ENCODE assay signal across 34 cellular contexts in the genomic region with DNA sequence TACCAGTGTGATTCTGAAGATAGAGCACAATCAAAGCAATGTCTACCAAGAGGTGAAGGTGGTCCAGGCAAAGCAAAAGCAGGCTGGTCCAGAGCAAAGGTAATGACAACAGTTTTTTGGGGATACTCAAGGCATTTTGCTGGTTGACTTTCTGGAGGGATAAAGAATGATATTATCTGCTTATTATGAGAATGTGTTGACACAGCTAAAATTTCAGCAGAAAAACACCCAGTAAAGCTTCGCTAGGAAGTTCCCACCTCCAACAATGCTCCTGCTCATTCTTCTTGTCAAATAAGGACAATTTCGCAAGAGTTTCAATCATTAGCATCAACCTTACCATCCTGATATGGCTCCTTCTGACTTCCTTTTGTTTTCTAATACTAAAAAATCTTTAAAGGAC. TPM values are rescaled to one million over a fixed set of nuclear protein-coding genes. Genes with fewer than 3 reads are reported as not detected.
"Had no signal": no experiment of that assay in that cellular context is flagged by ENCODE, and none has a peak within 500 bp of the region (broad histone marks: within the 10 kb centered on the region; RNA-seq: fewer than 3 reads in every experiment).

No MANE protein-coding gene starts in this region.

- H3K9me3 ChIP-seq: ascending aorta, breast epithelium, colonic mucosa, gastrocnemius medialis, heart left ventricle had no signal

- H3K27me3 ChIP-seq: ascending aorta, breast epithelium, cardiac muscle cell, colonic mucosa, gastrocnemius medialis had no signal

- H3K4me1 ChIP-seq: ascending aorta, breast epithelium, colonic mucosa, gastrocnemius medialis, heart left ventricle had no signal

- DNase-seq: activated CD4-positive, alpha-beta memory T cell treated with anti-CD3 and anti-CD28 coated beads for 36 hours; activated CD4-positive, alpha-beta T cell treated with anti-CD3 and anti-CD28 coated beads for 36 hours; activated CD4-positive, CD25-positive, alpha-beta regulatory T cell; activated CD4-positive, CD25-positive, alpha-beta regulatory T cell treated with anti-CD3 and anti-CD28 coated beads, Interleukin-2, amount 50 U/mL, for 72 hours; activated CD8-positive, alpha-beta memory T cell treated with anti-CD3 and anti-CD28 coated beads, Interleukin-2, amount 10 ng/mL, durations not matched to agents 7 days and 5 days; activated CD8-positive, alpha-beta memory T cell treated with anti-CD3 and anti-CD28 coated beads, Interleukin-2, amount 50 U/mL, for 4 hours; activated CD8-positive, alpha-beta T cell treated with anti-CD3 and anti-CD28 coated beads, Interleukin-2, amount 10 ng/mL, durations not matched to agents 7 days and 5 days; activated effector memory CD4-positive, alpha-beta T cell treated with anti-CD3 and anti-CD28 coated beads, Interleukin-2, amount 50 U/mL, for 16 hours; activated naive CD4-positive, alpha-beta T cell treated with anti-CD3 and anti-CD28 coated beads for 36 hours; activated naive CD8-positive, alpha-beta T cell treated with anti-CD3 and anti-CD28 coated beads, Interleukin-2, amount 10 ng/mL, durations not matched to agents 7 days and 5 days; activated T-cell treated with anti-CD3 and anti-CD28 coated beads, Interleukin-2, amount 50 U/mL, for 1 hour; activated T-cell treated with anti-CD3 and anti-CD28 coated beads, Interleukin-2, amount 50 U/mL, for 48 hours; central memory CD4-positive, alpha-beta T cell; cerebellar nuclear complex; colonic mucosa; dorsolateral prefrontal cortex; effector memory CD4-positive, alpha-beta T cell; endodermal cell; foreskin fibroblast; gastrocnemius medialis; glutamatergic neuron; heart left ventricle; T-helper 17 cell; T1000 had no signal

- H3K36me3 ChIP-seq: ascending aorta, breast epithelium, cardiac muscle cell, colonic mucosa, gastrocnemius medialis, heart left ventricle had no signal

- H3K4me3 ChIP-seq: ascending aorta, breast epithelium, cardiac muscle cell, colonic mucosa, dorsolateral prefrontal cortex, gastrocnemius medialis, heart left ventricle had no signal

- ATAC-seq: activated CD4-positive, alpha-beta T cell treated with anti-CD3 and anti-CD28 coated beads for 36 hours; activated CD8-positive, alpha-beta memory T cell treated with anti-CD3 and anti-CD28 coated beads, Interleukin-2, amount 10 ng/mL, durations not matched to agents 7 days and 5 days; activated CD8-positive, alpha-beta T cell treated with anti-CD3 and anti-CD28 coated beads, Interleukin-2, amount 10 ng/mL, durations not matched to agents 7 days and 5 days; activated naive CD4-positive, alpha-beta T cell treated with anti-CD3 and anti-CD28 coated beads, Interleukin-2, amount 50 U/mL, for 72 hours; esophagus mucosa; gastrocnemius medialis; heart left ventricle; T-helper 17 cell had no signal

- H3K27ac ChIP-seq: ascending aorta, breast epithelium, cardiac muscle cell, colonic mucosa, dorsolateral prefrontal cortex, gastrocnemius medialis, heart left ventricle had no signal

RNA-seq across cellular contexts. Expression of gene GPR85, which starts 24.1 kb away (rescaled TPM):
- total RNA-seq: activated CD4-positive, alpha-beta memory T cell treated with anti-CD3 and anti-CD28 coated beads for 36 hours; activated CD4-positive, alpha-beta T cell treated with anti-CD3 and anti-CD28 coated beads for 36 hours; activated CD4-positive, alpha-beta T cell treated with anti-CD3 and anti-CD28 coated beads, Interleukin-2, amount 10 ng/mL, durations not matched to agents 24 days and 14 days; activated CD8-positive, alpha-beta memory T cell treated with anti-CD3 and anti-CD28 coated beads for 36 hours; activated CD8-positive, alpha-beta memory T cell treated with anti-CD3 and anti-CD28 coated beads, Interleukin-2, amount 10 ng/mL, durations not matched to agents 7 days and 5 days; activated CD8-positive, alpha-beta T cell treated with anti-CD3 and anti-CD28 coated beads, Interleukin-2, amount 10 ng/mL, durations not matched to agents 7 days and 5 days; activated naive CD4-positive, alpha-beta T cell treated with anti-CD3 and anti-CD28 coated beads for 36 hours; activated naive CD8-positive, alpha-beta T cell treated with anti-CD3 and anti-CD28 coated beads, Interleukin-2, amount 10 ng/mL, durations not matched to agents 7 days and 5 days; activated T-helper 1 cell treated with anti-CD3 and anti-CD28 coated beads, Interleukin-12 subunit alpha, Interleukin-12 subunit beta, Interleukin-2, Interleukin-4 antibody, amounts not matched to agents 30 ng/mL and 10 ng/mL and 1 ng/mL, durations not matched to agents 14 hours and 24 hours and 36 hours; activated T-helper 2 cell treated with anti-CD3 and anti-CD28 coated beads, Interferon-gamma antibody, Interleukin-2, Interleukin-4, amounts not matched to agents 10 μg/mL and 5 μg/mL and 100 μg/mL, durations not matched to agents 14 hours and 24 hours and 36 hours; ascending aorta; epithelial cell of proximal tubule; T-helper 17 cell had no signal
- polyA plus RNA-seq: cardiac muscle cell had no signal
